ENCODE assay signal across 8 cellular contexts in the genomic region with DNA sequence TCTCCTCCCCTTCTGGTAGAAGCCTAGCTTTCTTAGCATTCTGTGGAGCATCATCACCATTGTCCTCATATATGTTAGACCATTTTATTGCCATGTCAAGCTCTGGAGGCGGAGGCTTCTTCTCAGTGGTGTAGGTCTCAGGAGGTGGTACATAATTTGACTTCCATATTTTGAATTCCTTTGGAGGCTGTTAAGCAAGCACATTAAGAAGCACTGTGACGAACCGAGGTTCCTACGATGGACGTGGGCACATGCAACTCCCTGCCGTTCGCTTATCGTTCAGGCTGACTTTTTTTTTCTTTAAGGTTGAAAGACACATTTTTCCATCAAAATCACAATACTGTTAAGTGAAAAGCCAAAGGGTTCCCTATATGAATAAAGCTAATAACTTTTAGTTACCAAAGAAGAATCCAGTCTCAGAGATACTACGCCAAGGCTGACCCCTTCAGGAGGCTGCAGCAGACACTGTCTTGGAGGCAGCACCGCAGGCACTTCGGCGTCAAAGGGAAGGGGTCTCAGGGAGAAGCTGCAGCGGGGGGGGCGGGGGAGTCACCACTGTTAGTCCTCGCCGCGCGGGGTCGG. TPM values are rescaled to one million over a fixed set of nuclear protein-coding genes. Genes with fewer than 3 reads are reported as not detected.
DNase-seq lines count a peak whose midpoint lies in the region; ATAC-seq and TF ChIP-seq lines count a peak whose summit lies in the region.

No MANE protein-coding gene starts in this region.

- peak overlapping the region; percentile 97 for H3K27ac Mint-ChIP-seq in activated CD4-positive, alpha-beta T cell treated with anti-CD3 and anti-CD28 coated beads, Interleukin-2, amount 10 ng/mL, durations not matched to agents 7 days and 5 days

- 3 to 5% methylated on average over 18 to 19 of the region's 19 CpGs for WGBS in tibial nerve, 2 donors

- H3K4me1 ChIP-seq in left lung (peaks cover 18 to 46% of the 10 kb centered on the region in 2 donors), tibial nerve (peaks cover 0 to 55% (median 15%) of the 10 kb centered on the region in 4 donors)

- peaks cover 7% of the 10 kb centered on the region for H3K9me3 Mint-ChIP-seq in activated CD4-positive, alpha-beta T cell treated with anti-CD3 and anti-CD28 coated beads, Interleukin-2, amount 10 ng/mL, durations not matched to agents 7 days and 5 days

- H3K4me3 ChIP-seq in left lung (peak overlapping the region; percentile 86 to 94), tibial nerve (peak overlapping the region; percentile 68 to 94 (median 82))

- TF ChIP-seq POLR2A in tibial nerve (IDR thresholded peaks at IDR 0.05), result no peak

- ATAC-seq in left lung (peak; percentile 16), HG03460 (IDR thresholded peaks at IDR 0.05; ENCODE audit: unreplicated experiment) (no peak)

- no peak for TF ChIP-seq CTCF in left lung (IDR thresholded peaks at IDR 0.05)
- TF ChIP-seq CTCF in tibial nerve (IDR thresholded peaks at IDR 0.05), result no peak

- no peaks in the 10 kb centered on the region for H3K27me3 Mint-ChIP-seq in activated CD4-positive, alpha-beta T cell treated with anti-CD3 and anti-CD28 coated beads, Interleukin-2, amount 10 ng/mL, durations not matched to agents 7 days and 5 days

- TF ChIP-seq EP300 in tibial nerve (IDR thresholded peaks at IDR 0.05), result no peak

- no peaks in the 10 kb centered on the region for H3K9me3 ChIP-seq in left lung
- no peaks in the 10 kb centered on the region for H3K9me3 ChIP-seq in tibial nerve

- peak overlapping the region; percentile 96 for H3K4me3 Mint-ChIP-seq in activated CD4-positive, alpha-beta T cell treated with anti-CD3 and anti-CD28 coated beads, Interleukin-2, amount 10 ng/mL, durations not matched to agents 7 days and 5 days

- POLR2A ChIA-PET in activated CD4-positive, alpha-beta T cell treated with anti-CD3 and anti-CD28 coated beads, Interleukin-2, amount 10 ng/mL, durations not matched to agents 7 days and 5 days (lab: Charles Lee), result interaction anchor here (2.8 kb wide), 1 partner anchor 18 kb away, joined by 13 read pairs; a partner anchor contains a TSS

- H3K36me3 ChIP-seq in left lung (peaks cover 0 to 29% of the 10 kb centered on the region in 2 donors), tibial nerve (peaks cover 0 to 29% (median 0%) of the 10 kb centered on the region in 3 donors)

- peaks cover 39% of the 10 kb centered on the region for H3K36me3 Mint-ChIP-seq in activated CD4-positive, alpha-beta T cell treated with anti-CD3 and anti-CD28 coated beads, Interleukin-2, amount 10 ng/mL, durations not matched to agents 7 days and 5 days (ENCODE audit: low read depth)

- peak overlapping the region in 1 of 2 donors; percentile 83 for H3K27ac ChIP-seq in left lung
- peak overlapping the region in 2 of 4 donors; percentile 82 to 91 for H3K27ac ChIP-seq in tibial nerve

- peaks cover 42% of the 10 kb centered on the region for H3K4me1 Mint-ChIP-seq in activated CD4-positive, alpha-beta T cell treated with anti-CD3 and anti-CD28 coated beads, Interleukin-2, amount 10 ng/mL, durations not matched to agents 7 days and 5 days

- no peaks in the 10 kb centered on the region for H3K27me3 ChIP-seq in left lung
- no peaks in the 10 kb centered on the region for H3K27me3 ChIP-seq in tibial nerve

- CTCF ChIA-PET in activated CD4-positive, alpha-beta T cell treated with anti-CD3 and anti-CD28 coated beads, Interleukin-2, amount 10 ng/mL, durations not matched to agents 7 days and 5 days (lab: Charles Lee), result interaction anchor here (0.7 to 4.0 kb wide), 33 partner anchors 10 to 1133 kb away, joined by 3 to 46 read pairs (median 4); a partner anchor contains a TSS

- no peak for DNase-seq in activated CD4-positive, alpha-beta T cell treated with anti-CD3 and anti-CD28 coated beads, Interleukin-2, amount 10 ng/mL, durations not matched to agents 7 days and 5 days
- DNase-seq in activated CD4-positive, alpha-beta T cell treated with anti-CD3 and anti-CD28 coated beads for 1 hour, result no peak
- DNase-seq in amniotic epithelial cell (ENCODE audit: low read depth) (peak; percentile 40), left lung (no peak), tibial nerve (ENCODE audit: low spot score in 2 of 2) (no peak), NCI-H2107 treated with DMSO at 0.1 percent for 48 hours (lab: John Stamatoyannopoulos, UW; ENCODE audit: unreplicated experiment) (no peak), NCI-H2081 (lab: John Stamatoyannopoulos, UW) (no peak)

- intact Hi-C loops in left lung (cut with DNase I), result no loop called here

RNA-seq across cellular contexts. Expression of a gene that starts 0.8 kb away (rescaled TPM):
- total RNA-seq in activated CD4-positive, alpha-beta T cell treated with anti-CD3 and anti-CD28 coated beads, Interleukin-2, amount 10 ng/mL, durations not matched to agents 7 days and 5 days, result 10 to 100 TPM; 24.5 to 26.4 TPM
- total RNA-seq in left lung, result 10 to 100 TPM; 18.0 to 22.1 TPM
- 10 to 100 TPM; 12.7 to 34.8 (median 24.5) TPM for total RNA-seq in tibial nerve

RNA-seq across cellular contexts. Expression of a gene that starts 17.8 kb away (rescaled TPM):
- 10 to 100 TPM; 26.3 to 29.9 TPM for total RNA-seq in activated CD4-positive, alpha-beta T cell treated with anti-CD3 and anti-CD28 coated beads, Interleukin-2, amount 10 ng/mL, durations not matched to agents 7 days and 5 days
- 10 to 100 TPM; 25.0 to 31.6 TPM for total RNA-seq in left lung
- total RNA-seq in tibial nerve, result 10 to 100 TPM; 12.6 to 20.3 (median 13.0) TPM

RNA-seq across cellular contexts. Expression of a gene that starts 57.8 kb away (rescaled TPM):
- 1 to 10 TPM; 1.6 to 1.8 TPM for total RNA-seq in activated CD4-positive, alpha-beta T cell treated with anti-CD3 and anti-CD28 coated beads, Interleukin-2, amount 10 ng/mL, durations not matched to agents 7 days and 5 days
- total RNA-seq in left lung, result 10 to 100 TPM; 12.8 to 18.2 TPM
- 10 to 100 TPM; 10.5 to 12.9 (median 11.1) TPM for total RNA-seq in tibial nerve

Comparison
In these comparisons a context has a peak if more than half of its experiments do, and no peak if none do; other contexts are left out.
1. RNA of a gene that starts 57.8 kb away (total RNA-seq): 12.8 to 18.2 TPM in left lung and 10.5 to 12.9 TPM in tibial nerve; 1.6 to 1.8 TPM in activated CD4-positive, alpha-beta T cell treated with anti-CD3 and anti-CD28 coated beads, Interleukin-2, amount 10 ng/mL, durations not matched to agents 7 days and 5 days; every median in the first group is over 4 times any median in the second.